Comparison of ENCODE assay signal across 8 cellular contexts in the genomic region with DNA sequence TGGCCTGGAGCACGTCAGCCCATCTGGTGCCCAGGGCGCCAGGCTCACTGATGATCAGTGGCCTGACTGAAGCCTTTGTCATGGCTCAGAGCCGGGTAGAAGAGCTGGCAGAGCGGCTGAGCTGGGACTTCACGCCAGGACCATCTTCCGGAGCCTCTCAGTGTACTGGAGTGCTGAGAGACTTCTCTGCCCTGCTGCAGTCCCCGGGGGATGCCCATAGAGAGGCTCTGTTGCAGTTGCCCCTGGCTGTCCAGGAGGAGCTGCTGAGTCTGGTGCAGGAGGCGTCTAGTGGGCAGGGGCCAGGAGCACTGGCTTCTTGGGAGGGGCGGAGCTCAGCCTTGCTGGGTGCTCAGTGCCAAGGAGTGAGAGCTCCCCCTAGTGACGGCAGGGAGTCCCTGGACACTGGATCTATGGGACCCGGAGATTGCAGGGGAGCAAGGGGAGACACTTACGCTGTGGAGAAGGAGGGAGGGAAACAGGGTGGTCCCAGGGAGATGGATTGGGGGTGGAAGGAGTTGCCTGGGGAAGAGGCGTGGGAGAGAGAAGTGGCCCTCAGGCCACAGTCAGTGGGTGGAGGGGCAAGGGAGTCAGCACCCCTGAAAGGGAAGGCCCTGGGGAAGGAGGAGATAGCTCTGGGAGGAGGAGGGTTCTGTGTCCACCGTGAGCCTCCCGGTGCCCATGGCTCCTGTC. TPM values are rescaled to one million over a fixed set of nuclear protein-coding genes. Genes with fewer than 3 reads are reported as not detected.
DNase-seq lines count a peak whose midpoint lies in the region; ATAC-seq, FAIRE-seq and TF ChIP-seq lines count a peak whose summit lies in the region.

No MANE protein-coding gene starts in this region.

- H3K27ac ChIP-seq in pancreas: peak overlapping the region in 2 of 4 donors; percentile 92 to 96
- peak overlapping the region; percentile 94 to 96 for H3K27ac ChIP-seq in tibial artery

- peak overlapping the region; percentile 96 for H3K27ac Mint-ChIP-seq in activated naive CD4-positive, alpha-beta T cell treated with anti-CD3 and anti-CD28 coated beads, Interleukin-2, amount 10 ng/mL, durations not matched to agents 7 days and 5 days

- no peaks in the 10 kb centered on the region for H3K9me3 ChIP-seq in pancreas
- H3K9me3 ChIP-seq in tibial artery: no peaks in the 10 kb centered on the region

- H3K4me3 ChIP-seq in GM08714 (ENCODE audit: low read length) (peak overlapping the region; percentile 89; the same call in 1 of the 2 replicates), HFF-Myc (replicated peaks; ENCODE audit: low read depth, low read length) (peak overlapping the region; percentile 61), pancreas (peak overlapping the region in 2 of 4 donors; percentile 74 to 78), tibial artery (peak overlapping the region; percentile 64 to 81)

- WGBS in pancreas, 2 donors: 28% methylated on average over 15 of the region's 15 CpGs

- TF ChIP-seq CTCF in HFF-Myc (IDR thresholded peaks at IDR 0.05; ENCODE audit: low read depth, low read length, missing control alignments) (peak; percentile 100), pancreas (IDR thresholded peaks at IDR 0.05) (peak; percentile 86 to 90 (median 89)), tibial artery (IDR thresholded peaks at IDR 0.05) (peak; percentile 72 to 86)

- peak; percentile 59 to 79 (median 71) for ATAC-seq in pancreas

- no peaks in the 10 kb centered on the region for H3K27me3 ChIP-seq in pancreas
- H3K27me3 ChIP-seq in tibial artery: no peaks in the 10 kb centered on the region

- no peak for FAIRE-seq in pancreas (lab: Jason Lieb, UNC)

- H3K36me3 Mint-ChIP-seq in activated naive CD4-positive, alpha-beta T cell treated with anti-CD3 and anti-CD28 coated beads, Interleukin-2, amount 10 ng/mL, durations not matched to agents 7 days and 5 days: peaks cover 38% of the 10 kb centered on the region

- no peaks in the 10 kb centered on the region for H3K9me3 Mint-ChIP-seq in activated naive CD4-positive, alpha-beta T cell treated with anti-CD3 and anti-CD28 coated beads, Interleukin-2, amount 10 ng/mL, durations not matched to agents 7 days and 5 days

- H3K27me3 Mint-ChIP-seq in activated naive CD4-positive, alpha-beta T cell treated with anti-CD3 and anti-CD28 coated beads, Interleukin-2, amount 10 ng/mL, durations not matched to agents 7 days and 5 days: no peaks in the 10 kb centered on the region

- H3K4me1 ChIP-seq in pancreas (peaks cover 0 to 37% (median 33%) of the 10 kb centered on the region in 3 donors), tibial artery (peaks cover 0 to 42% (median 28%) of the 10 kb centered on the region in 4 donors)

- H3K4me1 Mint-ChIP-seq in activated naive CD4-positive, alpha-beta T cell treated with anti-CD3 and anti-CD28 coated beads, Interleukin-2, amount 10 ng/mL, durations not matched to agents 7 days and 5 days: peaks cover 65% of the 10 kb centered on the region

- intact Hi-C loops in pancreas (cut with DNase I): loop anchor here (5.0 to 10.0 kb wide), 3 partner anchors 59 to 99 kb away; partner anchors contain the start of genes ADCY4 (in 1 of the 3) and RIPK3 (in 1 of the 3)
- intact Hi-C loops in tibial artery (cut with DNase I; ENCODE audit: low total_unique reads): loop anchor here (2.0 to 10.0 kb wide), 4 partner anchors 65 to 964 kb away; partner anchors contain the start of genes NGDN and TINF2

- H3K4me3 Mint-ChIP-seq in activated naive CD4-positive, alpha-beta T cell treated with anti-CD3 and anti-CD28 coated beads, Interleukin-2, amount 10 ng/mL, durations not matched to agents 7 days and 5 days: peak overlapping the region; percentile 92

- H3K36me3 ChIP-seq in pancreas (peaks cover 0 to 11% (median 7%) of the 10 kb centered on the region in 3 donors), tibial artery (peaks cover 32 to 51% (median 41%) of the 10 kb centered on the region in 3 donors)

- DNase-seq in HFF-Myc (ENCODE audit: extremely low read depth, low read depth) (peak; percentile 85), MV-4-11 (lab: John Stamatoyannopoulos, UW) (peak; percentile 89), SK-N-DZ (ENCODE audit: low spot score) (peak; percentile 92), glomerular endothelial cell (ENCODE audit: extremely low read depth, low read depth, low spot score) (peak; percentile 72), pancreas (peak; percentile 87 to 95 (median 92)), tibial artery (peak; percentile 89 to 92)
- DNase-seq in activated naive CD4-positive, alpha-beta T cell treated with anti-CD3 and anti-CD28 coated beads, Interleukin-2, amount 10 ng/mL, durations not matched to agents 7 days and 5 days: peak; percentile 95

- CTCF ChIA-PET in activated naive CD4-positive, alpha-beta T cell treated with anti-CD3 and anti-CD28 coated beads, Interleukin-2, amount 10 ng/mL, durations not matched to agents 7 days and 5 days (lab: Charles Lee): interaction anchor here (0.6 to 17.5 kb wide), 42 partner anchors 8 to 322 kb away, joined by 3 to 557 read pairs (median 4); partner anchors contain the start of genes ADCY4, CHMP4A, CIDEB and DHRS1

RNA-seq across cellular contexts. Expression of gene KHNYN, which starts 2.0 kb away (rescaled TPM):
- 19.1 and 21.1 TPM in 2 replicates for polyA plus RNA-seq in SK-N-DZ (2014; cell fraction: cytosol; rRNA removed)
- 30.5 and 42.2 TPM in 2 replicates for polyA plus RNA-seq in SK-N-DZ (2014; cell fraction: nucleus; rRNA removed)
- total RNA-seq in glomerular endothelial cell (39.8 and 57.6 TPM in 2 replicates), pancreas (10 to 100 TPM; 25.4 to 42.9 (median 27.9) TPM)
- polyA plus RNA-seq in pancreas: 10 to 100 TPM; 21.8 to 26.9 TPM

RNA-seq across cellular contexts. Expression of gene CBLN3, which starts 2.2 kb away (rescaled TPM):
- polyA plus RNA-seq in SK-N-DZ (2014; cell fraction: cytosol; rRNA removed): 0.08 and 0.56 TPM in 2 replicates
- polyA plus RNA-seq in SK-N-DZ (2014; cell fraction: nucleus; rRNA removed): 0.14 and 0.76 TPM in 2 replicates
- total RNA-seq in glomerular endothelial cell (4.7 TPM in 2 replicates), pancreas (1 to 10 TPM in 1 of 6 donors, under 1 TPM in 5; 0.47 to 5.6 (median 0.75) TPM)
- polyA plus RNA-seq in pancreas: 1 to 10 TPM in 1 of 2 donors, under 1 TPM in 1; 0.91 to 1.4 TPM

RNA-seq across cellular contexts. Expression of gene SDR39U1, which starts 10.9 kb away (rescaled TPM):
- 29.1 and 47.6 TPM in 2 replicates for polyA plus RNA-seq in SK-N-DZ (2014; cell fraction: cytosol; rRNA removed)
- polyA plus RNA-seq in SK-N-DZ (2014; cell fraction: nucleus; rRNA removed): 162 and 252 TPM in 2 replicates
- total RNA-seq in glomerular endothelial cell: 21.2 and 25.4 TPM in 2 replicates
- total RNA-seq in pancreas: 10 to 100 TPM; 22.0 to 33.8 (median 28.9) TPM
- polyA plus RNA-seq in pancreas: 100 to 1,000 TPM in 1 of 2 donors, 10 to 100 TPM in 1; 86.1 to 124 TPM

RNA-seq across cellular contexts. Expression of gene NYNRIN, which starts 32.9 kb away (rescaled TPM):
- 9.4 and 12.4 TPM in 2 replicates for polyA plus RNA-seq in SK-N-DZ (2014; cell fraction: cytosol; rRNA removed)
- polyA plus RNA-seq in SK-N-DZ (2014; cell fraction: nucleus; rRNA removed): 10.9 and 23.4 TPM in 2 replicates
- total RNA-seq in glomerular endothelial cell: 8.5 and 19.8 TPM in 2 replicates
- total RNA-seq in pancreas: 1 to 10 TPM; 2.1 to 9.0 (median 4.3) TPM
- polyA plus RNA-seq in pancreas: 1 to 10 TPM; 2.7 to 5.6 TPM
